17 cellular contexts compared by ENCODE assay signal in genomic region chr1:180057883-180058396, GRCh38.
DNase-seq lines count a peak whose midpoint lies in the region; ATAC-seq, FAIRE-seq and TF ChIP-seq lines count a peak whose summit lies in the region.
"Had no signal": no experiment of that assay in that cellular context is flagged by ENCODE, and none has a peak within 500 bp of the region (broad histone marks: within the 10 kb centered on the region; RNA-seq: fewer than 3 reads in every experiment).

No MANE protein-coding gene starts in this region.

- intact Hi-C loops in naive thymus-derived CD4-positive, alpha-beta T cell (cut with micrococcal nuclease), result no loop called here

- H3K27ac ChIP-seq in naive thymus-derived CD4-positive, alpha-beta T cell (ENCODE audit: low read depth, low read length), result no peak overlapping the region
- H3K27ac ChIP-seq: 22Rv1 had no signal

- H3K4me3 ChIP-seq in fibroblast of pulmonary artery (replicated peaks; ENCODE audit: low read depth, low read length), result no peak overlapping the region
- H3K4me3 ChIP-seq in naive thymus-derived CD4-positive, alpha-beta T cell (ENCODE audit: low read length), result no peak overlapping the region

- no peaks in the 10 kb centered on the region for H3K27me3 ChIP-seq in naive thymus-derived CD4-positive, alpha-beta T cell (ENCODE audit: control insufficient read depth in 2 of 2, insufficient read depth in 2 of 2, low read length in 2 of 2)

- H3K36me3 ChIP-seq in naive thymus-derived CD4-positive, alpha-beta T cell (ENCODE audit: control insufficient read depth in 2 of 3, insufficient read depth in 3 of 3, low read length in 3 of 3), result peaks cover 20 to 50% (median 22%) of the 10 kb centered on the region in 3 experiments

- H3K4me1 ChIP-seq in naive thymus-derived CD4-positive, alpha-beta T cell (ENCODE audit: control insufficient read depth in 2 of 2, insufficient read depth in 2 of 2, low read length in 2 of 2), result no peaks in the 10 kb centered on the region

- no peak overlapping the region for H3K27ac Mint-ChIP-seq in naive thymus-derived CD4-positive, alpha-beta T cell
- H3K27ac Mint-ChIP-seq in progenitor cell of endocrine pancreas, result no peak overlapping the region
- H3K27ac Mint-ChIP-seq: CD4-positive, alpha-beta T cell had no signal

- no peak for ATAC-seq in naive thymus-derived CD4-positive, alpha-beta T cell
- no peak for ATAC-seq in GM18873 (IDR thresholded peaks at IDR 0.05; ENCODE audit: low FRiP score, unreplicated experiment)
- ATAC-seq: naive thymus-derived CD8-positive, alpha-beta T cell had no signal

- H3K36me3 Mint-ChIP-seq in naive thymus-derived CD4-positive, alpha-beta T cell, result peaks cover 7 to 45% (median 34%) of the 10 kb centered on the region in 5 donors
- peaks cover 17% of the 10 kb centered on the region for H3K36me3 Mint-ChIP-seq in progenitor cell of endocrine pancreas (ENCODE audit: insufficient read depth)

- no peaks in the 10 kb centered on the region for H3K9me3 Mint-ChIP-seq in naive thymus-derived CD4-positive, alpha-beta T cell
- H3K9me3 Mint-ChIP-seq in progenitor cell of endocrine pancreas (ENCODE audit: low read depth), result no peaks in the 10 kb centered on the region
- H3K9me3 Mint-ChIP-seq: CD4-positive, alpha-beta T cell; naive thymus-derived CD8-positive, alpha-beta T cell had no signal

- H3K27me3 Mint-ChIP-seq in naive thymus-derived CD4-positive, alpha-beta T cell, result no peaks in the 10 kb centered on the region
- H3K27me3 Mint-ChIP-seq in progenitor cell of endocrine pancreas, result no peaks in the 10 kb centered on the region
- H3K27me3 Mint-ChIP-seq: CD4-positive, alpha-beta T cell; naive thymus-derived CD8-positive, alpha-beta T cell had no signal

- FAIRE-seq in GM19239 (lab: Jason Lieb, UNC) (peak; percentile 31), RCC 7860 (lab: Jason Lieb, UNC) (peak; percentile 33)

- POLR2A ChIA-PET in naive thymus-derived CD4-positive, alpha-beta T cell (lab: Charles Lee), result no interaction called here

- no peak overlapping the region for H3K4me3 Mint-ChIP-seq in naive thymus-derived CD4-positive, alpha-beta T cell
- H3K4me3 Mint-ChIP-seq in progenitor cell of endocrine pancreas (ENCODE audit: low read depth), result no peak overlapping the region
- H3K4me3 Mint-ChIP-seq: CD4-positive, alpha-beta T cell; naive thymus-derived CD8-positive, alpha-beta T cell had no signal

- CTCF ChIA-PET in naive thymus-derived CD4-positive, alpha-beta T cell (lab: Charles Lee), result no interaction called here

- TF ChIP-seq CTCF in fibroblast of pulmonary artery (IDR thresholded peaks at IDR 0.05; ENCODE audit: low read length, missing control alignments) (no peak), progenitor cell of endocrine pancreas (IDR thresholded peaks at IDR 0.05; ENCODE audit: unreplicated experiment) (no peak)

- no peaks in the 10 kb centered on the region for H3K9me3 ChIP-seq in naive thymus-derived CD4-positive, alpha-beta T cell (ENCODE audit: control insufficient read depth in 2 of 3, low read length in 3 of 3)

- peak; percentile 47 for DNase-seq in DMS53 (lab: John Stamatoyannopoulos, UW)
- no peak for DNase-seq in DMS53 treated with DMSO at 0.1 percent for 48 hours (lab: John Stamatoyannopoulos, UW; ENCODE audit: unreplicated experiment)
- DNase-seq in GM19239 (ENCODE audit: insufficient read length, low spot score), result no peak
- DNase-seq in RCC 7860 (ENCODE audit: low spot score), result no peak
- peak; percentile 3 for DNase-seq in fibroblast of pulmonary artery (ENCODE audit: low read depth)
- DNase-seq in naive thymus-derived CD4-positive, alpha-beta T cell, result no peak
- no peak for DNase-seq in progenitor cell of endocrine pancreas (ENCODE audit: low spot score, unreplicated experiment)
- DNase-seq: activated naive CD4-positive, alpha-beta T cell treated with Interleukin-2 at 50 U/mL for 16 hours; CD4-positive, alpha-beta T cell; effector CD4-positive, alpha-beta T cell; foreskin melanocyte; naive thymus-derived CD8-positive, alpha-beta T cell; NCI-H1092; NCI-H2227 treated with DMSO at 0.1 percent for 48 hours; substantia nigra had no signal

- peaks cover 0 to 6% (median 0%) of the 10 kb centered on the region in 7 donors for H3K4me1 Mint-ChIP-seq in naive thymus-derived CD4-positive, alpha-beta T cell
- no peaks in the 10 kb centered on the region for H3K4me1 Mint-ChIP-seq in progenitor cell of endocrine pancreas (ENCODE audit: low read depth)

Comparison
In these comparisons a context has a peak if more than half of its experiments do, and no peak if none do; other contexts are left out.
1. DNase-seq: peak in DMS53 (single experiment) and fibroblast of pulmonary artery (single experiment); none in DMS53 treated with DMSO at 0.1 percent for 48 hours (single experiment), GM19239 (single experiment), RCC 7860 (single experiment), naive thymus-derived CD4-positive, alpha-beta T cell (0 of 9) and progenitor cell of endocrine pancreas (single experiment).